Comparison of ENCODE assay signal across 23 cellular contexts in genomic region chr10:78750418-78750817, GRCh38.
"Had no signal": no experiment of that assay in that cellular context is flagged by ENCODE, and none has a peak within 500 bp of the region (broad histone marks: within the 10 kb centered on the region; RNA-seq: fewer than 3 reads in every experiment).

No MANE protein-coding gene starts in this region.

- H3K4me1 ChIP-seq: gastrocnemius medialis, lower lobe of right lung, prostate gland, upper lobe of left lung had no signal

- ATAC-seq: esophagus mucosa; gastrocnemius medialis; left ventricle myocardium superior; lower lobe of right lung; naive thymus-derived CD8-positive, alpha-beta T cell; stimulated activated naive B cell treated with anti-CD40 and anti-IgM and Interleukin-4, amounts not matched to agents 10 μg/mL and 1 μg/mL and 100 μg/mL, for 72 hours had no signal

- H3K27me3 ChIP-seq: gastrocnemius medialis, right atrium auricular region, tibial nerve, upper lobe of left lung had no signal

- H3K9me3 ChIP-seq: gastrocnemius medialis, lower lobe of right lung, prostate gland, right atrium auricular region, spleen, thoracic aorta, tibial nerve, upper lobe of left lung had no signal

- H3K36me3 ChIP-seq: gastrocnemius medialis, lower lobe of right lung, prostate gland, right atrium auricular region, spleen, thoracic aorta, tibial nerve, upper lobe of left lung had no signal

- DNase-seq: effector CD8-positive, alpha-beta T cell; endodermal cell; foreskin fibroblast; gastrocnemius medialis; head of caudate nucleus; left ventricle myocardium superior; lower lobe of right lung; naive thymus-derived CD8-positive, alpha-beta T cell; nephron progenitor cell; nucleus accumbens; spleen; stimulated activated CD4-positive, alpha-beta T cell treated with anti-CD3 and anti-CD28 coated beads, Interleukin-4, amount 100 ng/mL, for 4 hours; stimulated activated naive B cell treated with anti-CD40 and anti-IgM and Interleukin-4, amounts not matched to agents 10 μg/mL and 1 μg/mL and 100 μg/mL, for 72 hours; upper lobe of left lung had no signal

- H3K27ac ChIP-seq: epithelial cell of prostate, gastrocnemius medialis, lower lobe of right lung, prostate gland, right atrium auricular region, skin epidermis, spleen, thoracic aorta, tibial nerve, upper lobe of left lung had no signal

- FAIRE-seq: keratinocyte, urothelium cell line had no signal

- H3K4me3 ChIP-seq: gastrocnemius medialis, lower lobe of right lung, prostate gland, right atrium auricular region, skin epidermis, spleen, thoracic aorta, tibial nerve, upper lobe of left lung had no signal
